In genomic region chr11:94767292-94767690, GRCh38 we compare ENCODE assay signal across 1 cellular context.
TF ChIP-seq lines count a peak whose summit lies in the region.

No MANE protein-coding gene starts in this region.

TF ChIP-seq in A549, 52 proteins besides CTCF, POLR2A, EP300 and RAD21:
- TF ChIP-seq CBX8 (IDR thresholded peaks at IDR 0.05) (no peak), KDM5A (IDR thresholded peaks at IDR 0.05) (no peak), CHD2 (IDR thresholded peaks at IDR 0.05; ENCODE audit: low read length, partially characterized antibody) (no peak), FOSL2 (IDR thresholded peaks at IDR 0.05) (no peak), FOSL2 (CRISPR knock-in tag; IDR thresholded peaks at IDR 0.05) (no peak), CHD4 (IDR thresholded peaks at IDR 0.05; ENCODE audit: borderline replicate concordance) (no peak), EHMT2 (IDR thresholded peaks at IDR 0.05; ENCODE audit: low read depth) (no peak), HOXB13 (CRISPR knock-in tag; IDR thresholded peaks at IDR 0.05; ENCODE audit: low read depth) (no peak), SMC3 (IDR thresholded peaks at IDR 0.05) (no peak), JUN (IDR thresholded peaks at IDR 0.05) (no peak), ZC3H11A (IDR thresholded peaks at IDR 0.05) (no peak), GATA3 (IDR thresholded peaks at IDR 0.05; ENCODE audit: borderline replicate concordance) (no peak), PHF8 (IDR thresholded peaks at IDR 0.05; ENCODE audit: borderline replicate concordance, low read depth) (no peak), FOXS1 (CRISPR knock-in tag; IDR thresholded peaks at IDR 0.05) (no peak)
TF ChIP-seq in A549: peak in this region for 0.
